ENCODE assay signal across 9 cellular contexts in genomic region chr3:4741404-4742307, GRCh38.
A peak's percentile ranks its signal among the peaks of the same experiment; 100 is the strongest.
DNase-seq lines count a peak whose midpoint lies in the region; ATAC-seq, FAIRE-seq and TF ChIP-seq lines count a peak whose summit lies in the region.
"Had no signal": no experiment of that assay in that cellular context is flagged by ENCODE, and none has a peak within 500 bp of the region (broad histone marks: within the 10 kb centered on the region; RNA-seq: fewer than 3 reads in every experiment).

No MANE protein-coding gene starts in this region.

- H3K27me3 Mint-ChIP-seq in CD8-positive, alpha-beta T cell (ENCODE audit: low read depth), result no peaks in the 10 kb centered on the region
- H3K27me3 Mint-ChIP-seq in astrocyte (ENCODE audit: low read depth, unreplicated experiment), result peaks cover under 1% of the 10 kb centered on the region

- H3K9me3 ChIP-seq in CD8-positive, alpha-beta T cell (ENCODE audit: low read length), result peaks cover 6% of the 10 kb centered on the region
- H3K9me3 ChIP-seq in astrocyte (ENCODE audit: insufficient read depth, low read depth, low read length) (no peaks in the 10 kb centered on the region), kidney (ENCODE audit: control insufficient read depth in 1 of 2, low read length in 2 of 2) (no peaks in the 10 kb centered on the region)

- peaks cover 52% of the 10 kb centered on the region for H3K4me1 ChIP-seq in CD8-positive, alpha-beta T cell (ENCODE audit: insufficient read depth, low read length)
- H3K4me1 ChIP-seq in astrocyte (ENCODE audit: insufficient read depth, low read length) (peaks cover 34% of the 10 kb centered on the region), kidney (ENCODE audit: control insufficient read depth in 1 of 2, insufficient read depth in 1 of 2, low read depth in 1 of 2, low read length in 2 of 2) (peaks cover 19 to 20% of the 10 kb centered on the region in 2 donors)

- peaks cover 49% of the 10 kb centered on the region for H3K36me3 Mint-ChIP-seq in CD8-positive, alpha-beta T cell
- H3K36me3 Mint-ChIP-seq in astrocyte (ENCODE audit: low read depth, unreplicated experiment), result peaks cover 8% of the 10 kb centered on the region

- peaks cover 50% of the 10 kb centered on the region for H3K4me1 Mint-ChIP-seq in CD8-positive, alpha-beta T cell (ENCODE audit: low read depth)
- peaks cover 25% of the 10 kb centered on the region for H3K4me1 Mint-ChIP-seq in astrocyte (ENCODE audit: low read depth, unreplicated experiment)
- H3K4me1 Mint-ChIP-seq: neural crest cell had no signal

- H3K4me2 ChIP-seq in astrocyte (ENCODE audit: low read length), result peak overlapping the region; percentile 67

- FAIRE-seq in astrocyte (lab: Jason Lieb, UNC) (peak; percentile 60), kidney (lab: Jason Lieb, UNC) (no peak)

- H3K9ac ChIP-seq in astrocyte (ENCODE audit: low read length) (peak overlapping the region; percentile 75), kidney (ENCODE audit: low read length in 2 of 2) (peak overlapping the region in 1 of 2 donors; percentile 60)

- no peak for DNase-seq in CD8-positive, alpha-beta T cell
- peak; percentile 95 for DNase-seq in NCI-H460 (ENCODE audit: extremely low read depth, low read depth)
- peak; percentile 100 for DNase-seq in astrocyte (ENCODE audit: low read depth)
- DNase-seq in kidney, result no peak
- DNase-seq in stimulated activated naive CD8-positive, alpha-beta T cell treated with anti-CD3 and anti-CD28 coated beads, Interleukin-15, Interleukin-2, amounts not matched to agents 100 U/mL and 50 U/mL, for 24 hours, result peak; percentile 32
- DNase-seq in iPS-NIHi11 (ENCODE audit: low spot score), result no peak
- DNase-seq in GM19240 (ENCODE audit: insufficient read length, low spot score), result no peak

- TF ChIP-seq CTCF in CD8-positive, alpha-beta T cell (IDR thresholded peaks at IDR 0.05), result no peak
- no peak for TF ChIP-seq CTCF in astrocyte (IDR thresholded peaks at IDR 0.05; ENCODE audit: insufficient read depth, low read depth, low read length)
- TF ChIP-seq CTCF in kidney (IDR thresholded peaks at IDR 0.05; ENCODE audit: borderline replicate concordance, extremely low read depth, insufficient read depth), result no peak

- intact Hi-C loops in CD8-positive, alpha-beta T cell (cut with DNase I, micrococcal nuclease), result loop anchor here in 1 of 2 experiments (10.0 kb wide), 1 partner anchor 63 kb away; no protein-coding TSS in a partner anchor
- intact Hi-C loops in kidney (cut with DNase I), result no loop called here

- H3K79me2 ChIP-seq in astrocyte (ENCODE audit: insufficient read depth, low read length), result no peaks in the 10 kb centered on the region

- peak overlapping the region; percentile 49 for H3K4me3 Mint-ChIP-seq in CD8-positive, alpha-beta T cell
- peak overlapping the region; percentile 17 for H3K4me3 Mint-ChIP-seq in astrocyte (ENCODE audit: unreplicated experiment)
- H3K4me3 Mint-ChIP-seq: neural crest cell had no signal

- H4K20me1 ChIP-seq in astrocyte (ENCODE audit: insufficient read depth, low read length), result no peaks in the 10 kb centered on the region

- no peak for ATAC-seq in CD8-positive, alpha-beta T cell
- peak; percentile 24 for ATAC-seq in stimulated activated naive CD8-positive, alpha-beta T cell treated with anti-CD3 and anti-CD28 coated beads, Interleukin-15, Interleukin-2, amounts not matched to agents 100 U/mL and 50 U/mL, for 24 hours
- no peak for ATAC-seq in GM19023 (IDR thresholded peaks at IDR 0.05; ENCODE audit: unreplicated experiment)

- peaks cover 5% of the 10 kb centered on the region for H3K36me3 ChIP-seq in CD8-positive, alpha-beta T cell (ENCODE audit: insufficient read depth, low read length)
- H3K36me3 ChIP-seq in astrocyte (ENCODE audit: insufficient read depth, low read length) (no peaks in the 10 kb centered on the region), kidney (ENCODE audit: control insufficient read depth in 1 of 2, insufficient read depth in 2 of 2, low read length in 2 of 2) (peaks cover 0 to 6% of the 10 kb centered on the region in 2 donors)

- CTCF ChIA-PET in CD8-positive, alpha-beta T cell (lab: Charles Lee), result interaction anchor here (0.9 kb wide), 1 partner anchor 30 kb away, joined by 5 read pairs; no protein-coding TSS in a partner anchor

- H3K9me3 Mint-ChIP-seq in CD8-positive, alpha-beta T cell, result peaks cover 3% of the 10 kb centered on the region
- peaks cover 3% of the 10 kb centered on the region for H3K9me3 Mint-ChIP-seq in astrocyte (ENCODE audit: unreplicated experiment)

- no peak overlapping the region for H3K4me3 ChIP-seq in CD8-positive, alpha-beta T cell (ENCODE audit: low read depth, low read length)
- no peak overlapping the region for H3K4me3 ChIP-seq in astrocyte (ENCODE audit: insufficient read depth, low read depth, low read length)
- H3K4me3 ChIP-seq in kidney (ENCODE audit: low read length in 2 of 2), result no peak overlapping the region

- no peak overlapping the region for H3K27ac ChIP-seq in CD8-positive, alpha-beta T cell (ENCODE audit: low read depth, low read length)
- H3K27ac ChIP-seq in astrocyte (ENCODE audit: low read depth, low read length), result peak overlapping the region; percentile 89
- peak overlapping the region; percentile 90 to 92 for H3K27ac ChIP-seq in kidney (ENCODE audit: low read depth in 2 of 2, low read length in 2 of 2)

- POLR2A ChIA-PET in CD8-positive, alpha-beta T cell (lab: Charles Lee), result no interaction called here

- no peaks in the 10 kb centered on the region for H3K27me3 ChIP-seq in CD8-positive, alpha-beta T cell (ENCODE audit: insufficient read depth, low read length)
- H3K27me3 ChIP-seq in astrocyte (ENCODE audit: insufficient read depth, low read length), result no peaks in the 10 kb centered on the region

- no peak overlapping the region for H2AFZ ChIP-seq in astrocyte (ENCODE audit: low read depth, low read length)

- peak overlapping the region; percentile 83 for H3K27ac Mint-ChIP-seq in CD8-positive, alpha-beta T cell
- peak overlapping the region; percentile 86 for H3K27ac Mint-ChIP-seq in astrocyte (ENCODE audit: unreplicated experiment)

Comparison
In these comparisons a context has a peak if more than half of its experiments do, and no peak if none do; other contexts are left out.
1. DNase-seq: peak in NCI-H460 (single experiment), astrocyte (single experiment) and stimulated activated naive CD8-positive, alpha-beta T cell treated with anti-CD3 and anti-CD28 coated beads, Interleukin-15, Interleukin-2, amounts not matched to agents 100 U/mL and 50 U/mL, for 24 hours (single experiment); none in CD8-positive, alpha-beta T cell (0 of 7), kidney (single experiment), iPS-NIHi11 (single experiment) and GM19240 (single experiment).